In the genomic region with DNA sequence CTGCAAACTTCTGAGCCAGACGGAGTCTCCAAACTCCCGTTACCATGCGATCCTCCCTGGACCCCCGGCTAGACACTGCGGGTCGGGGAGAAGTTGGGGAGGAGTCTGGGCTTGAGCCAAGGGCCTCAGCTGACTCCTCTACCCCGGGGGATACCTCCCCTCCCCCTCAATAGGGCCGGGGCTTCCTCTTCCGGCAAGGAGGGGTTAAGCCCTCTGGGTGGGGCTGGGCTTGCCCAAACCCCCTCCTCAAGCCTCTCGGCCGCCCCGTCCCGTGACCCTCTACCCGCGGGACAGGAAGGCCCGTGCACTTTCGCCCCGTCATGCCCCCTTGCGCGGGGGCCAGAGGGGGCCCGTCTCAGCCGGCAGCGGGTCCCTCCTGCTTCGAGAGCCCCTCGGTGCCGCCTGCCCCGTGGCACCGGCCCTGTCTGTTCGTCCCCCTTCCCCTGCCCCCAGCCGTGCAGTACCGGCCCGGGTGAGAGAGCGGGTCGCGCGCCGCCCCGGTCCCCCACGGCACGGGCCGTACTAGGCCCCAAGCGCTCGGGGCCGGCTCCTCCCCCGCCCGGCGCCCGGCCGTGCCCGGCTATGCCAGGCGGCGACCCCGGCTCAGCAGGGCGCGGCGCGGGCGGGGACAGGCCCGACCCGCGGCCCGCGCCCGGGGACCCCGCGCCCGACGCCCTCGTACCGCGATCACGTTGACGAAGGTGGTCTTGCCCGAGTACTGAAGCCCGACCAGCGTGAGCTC, we compare ENCODE assay signal across 9 cellular contexts. TPM values are rescaled to one million over a fixed set of nuclear protein-coding genes. Genes with fewer than 3 reads are reported as not detected.
A peak's percentile ranks its signal among the peaks of the same experiment; 100 is the strongest.
DNase-seq lines count a peak whose midpoint lies in the region; ATAC-seq and TF ChIP-seq lines count a peak whose summit lies in the region.
"Had no signal": no experiment of that assay in that cellular context is flagged by ENCODE, and none has a peak within 500 bp of the region (broad histone marks: within the 10 kb centered on the region; RNA-seq: fewer than 3 reads in every experiment).

No MANE protein-coding gene starts in this region.

- WGBS in SK-N-SH (ENCODE audit: low lambda C conversion rate): 0% methylated on average over 10 of the region's 76 CpGs

- H3K36me3 Mint-ChIP-seq in memory B cell: no peaks in the 10 kb centered on the region

- TF ChIP-seq EP300 in SK-N-SH (IDR thresholded peaks at IDR 0.05; ENCODE audit: borderline replicate concordance in 1 of 2, low read depth in 1 of 2, low read length in 1 of 2): no peak

- H3K9ac ChIP-seq in SK-N-SH: peak overlapping the region; percentile 90

- H2AFZ ChIP-seq in SK-N-SH (ENCODE audit: low read depth): no peak overlapping the region; the same call in 1 of the 2 replicates

- H3K9me3 ChIP-seq in SK-N-SH (no peaks in the 10 kb centered on the region), tibial artery (no peaks in the 10 kb centered on the region)

- CTCF ChIA-PET in SK-N-SH (lab: Yijun Ruan, JAX): interaction anchor here (0.5 to 3.4 kb wide), 9 partner anchors 9 to 709 kb away, joined by 3 to 14 read pairs (median 4); partner anchors contain the start of genes ELF3 and GPR37L1

- H3K4me1 ChIP-seq in SK-N-SH (ENCODE audit: control insufficient read depth in 1 of 2, insufficient read depth in 2 of 2, low read depth in 1 of 2, low read length in 1 of 2): peaks cover 8 to 16% of the 10 kb centered on the region in 2 experiments; a peak in 2 of 4 replicates
- H3K4me1 ChIP-seq in tibial artery: peaks cover 0 to 41% (median 26%) of the 10 kb centered on the region in 4 donors

- H3K4me3 ChIP-seq in AG10803 (ENCODE audit: low read length) (peak overlapping the region; percentile 81), SK-N-SH (ENCODE audit: low read depth in 2 of 2, low read length in 1 of 2) (peak overlapping the region; percentile 87 to 93), tibial artery (peak overlapping the region; percentile 96)

- peak overlapping the region; percentile 89 for H3K4me3 Mint-ChIP-seq in memory B cell

- TF ChIP-seq RAD21 in SK-N-SH (IDR thresholded peaks at IDR 0.05; ENCODE audit: low read length): no peak

- no peaks in the 10 kb centered on the region for H3K9me2 ChIP-seq in SK-N-SH

- H3K4me2 ChIP-seq in SK-N-SH: peak overlapping the region; percentile 89

- ATAC-seq in HG03045 (IDR thresholded peaks at IDR 0.05; ENCODE audit: unreplicated experiment) (peak; percentile 38), memory B cell (ENCODE audit: low read depth) (peak; percentile 54)

- H3K27me3 Mint-ChIP-seq in memory B cell: no peaks in the 10 kb centered on the region

- POLR2A ChIA-PET in SK-N-SH (lab: Yijun Ruan, JAX): interaction anchor here (0.7 to 0.8 kb wide), 2 partner anchors 9 to 255 kb away, joined by 3 to 4 read pairs; partner anchors contain the start of gene SHISA4

- peaks cover 14% of the 10 kb centered on the region for H3K4me1 Mint-ChIP-seq in memory B cell

- peak overlapping the region; percentile 87 for H3K27ac Mint-ChIP-seq in memory B cell

- H3F3A ChIP-seq in SK-N-SH (replicated peaks; ENCODE audit: insufficient read depth): peaks cover under 1% of the 10 kb centered on the region

- H3K9me3 Mint-ChIP-seq in memory B cell: no peaks in the 10 kb centered on the region

- DNase-seq in AG10803 (ENCODE audit: low read depth) (no peak), SK-N-SH (peak; percentile 86), dermis blood vessel endothelial cell (peak; percentile 44), memory B cell (ENCODE audit: low spot score in 2 of 2) (peak in 1 of 2 donors; percentile 59), tibial artery (no peak), epidermal melanocyte (ENCODE audit: insufficient read length, low spot score) (no peak)

- peaks cover 48% of the 10 kb centered on the region for H4K20me1 ChIP-seq in SK-N-SH (ENCODE audit: insufficient read depth)

- peak overlapping the region; percentile 30 to 74; a peak in 2 of 4 replicates for H3K27ac ChIP-seq in SK-N-SH (ENCODE audit: low read depth in 2 of 2, low read length in 1 of 2)
- H3K27ac ChIP-seq in tibial artery: peak overlapping the region; percentile 92 to 93

- intact Hi-C loops in tibial artery (cut with DNase I; ENCODE audit: low total_unique reads): loop anchor here (10.0 kb wide), 1 partner anchor 259 kb away; the partner anchor contains the start of gene SHISA4

- peaks cover 60% of the 10 kb centered on the region for H3K79me2 ChIP-seq in SK-N-SH (ENCODE audit: insufficient read depth)

- H3K27me3 ChIP-seq in SK-N-SH (ENCODE audit: insufficient read depth) (no peaks in the 10 kb centered on the region), tibial artery (no peaks in the 10 kb centered on the region)

- no peaks in the 10 kb centered on the region for H3K36me3 ChIP-seq in SK-N-SH (replicated peaks in 1 of 2; ENCODE audit: control insufficient read depth in 1 of 2, insufficient read depth in 2 of 2, low read length in 1 of 2)
- H3K36me3 ChIP-seq in tibial artery: no peaks in the 10 kb centered on the region

- peak; percentile 38 for TF ChIP-seq POLR2A in GM18526 (IDR thresholded peaks at IDR 0.05; ENCODE audit: extremely low read depth, insufficient read length)

- TF ChIP-seq CTCF in AG10803 (conservative IDR thresholded peaks at IDR 0.05; ENCODE audit: low read length): no peak
- no peak for TF ChIP-seq CTCF in SK-N-SH (IDR thresholded peaks at IDR 0.05)
- TF ChIP-seq CTCF in tibial artery (IDR thresholded peaks at IDR 0.05): no peak

TF ChIP-seq in SK-N-SH, 30 proteins besides CTCF, POLR2A, EP300 and RAD21:
- peak; percentile 46; the same call in 1 of the 2 replicates for TF ChIP-seq GABPA (IDR thresholded peaks at IDR 0.05; ENCODE audit: low read depth)
- TF ChIP-seq CHD2 (IDR thresholded peaks at IDR 0.05; ENCODE audit: low read length, partially characterized antibody): peak; percentile 26
- TF ChIP-seq, protein P1, sequence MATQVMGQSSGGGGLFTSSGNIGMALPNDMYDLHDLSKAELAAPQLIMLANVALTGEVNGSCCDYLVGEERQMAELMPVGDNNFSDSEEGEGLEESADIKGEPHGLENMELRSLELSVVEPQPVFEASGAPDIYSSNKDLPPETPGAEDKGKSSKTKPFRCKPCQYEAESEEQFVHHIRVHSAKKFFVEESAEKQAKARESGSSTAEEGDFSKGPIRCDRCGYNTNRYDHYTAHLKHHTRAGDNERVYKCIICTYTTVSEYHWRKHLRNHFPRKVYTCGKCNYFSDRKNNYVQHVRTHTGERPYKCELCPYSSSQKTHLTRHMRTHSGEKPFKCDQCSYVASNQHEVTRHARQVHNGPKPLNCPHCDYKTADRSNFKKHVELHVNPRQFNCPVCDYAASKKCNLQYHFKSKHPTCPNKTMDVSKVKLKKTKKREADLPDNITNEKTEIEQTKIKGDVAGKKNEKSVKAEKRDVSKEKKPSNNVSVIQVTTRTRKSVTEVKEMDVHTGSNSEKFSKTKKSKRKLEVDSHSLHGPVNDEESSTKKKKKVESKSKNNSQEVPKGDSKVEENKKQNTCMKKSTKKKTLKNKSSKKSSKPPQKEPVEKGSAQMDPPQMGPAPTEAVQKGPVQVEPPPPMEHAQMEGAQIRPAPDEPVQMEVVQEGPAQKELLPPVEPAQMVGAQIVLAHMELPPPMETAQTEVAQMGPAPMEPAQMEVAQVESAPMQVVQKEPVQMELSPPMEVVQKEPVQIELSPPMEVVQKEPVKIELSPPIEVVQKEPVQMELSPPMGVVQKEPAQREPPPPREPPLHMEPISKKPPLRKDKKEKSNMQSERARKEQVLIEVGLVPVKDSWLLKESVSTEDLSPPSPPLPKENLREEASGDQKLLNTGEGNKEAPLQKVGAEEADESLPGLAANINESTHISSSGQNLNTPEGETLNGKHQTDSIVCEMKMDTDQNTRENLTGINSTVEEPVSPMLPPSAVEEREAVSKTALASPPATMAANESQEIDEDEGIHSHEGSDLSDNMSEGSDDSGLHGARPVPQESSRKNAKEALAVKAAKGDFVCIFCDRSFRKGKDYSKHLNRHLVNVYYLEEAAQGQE (IDR thresholded peaks at IDR 0.05; ENCODE audit: low read depth, low read length): no peak

RNA-seq across cellular contexts. Expression of gene ARL8A, which starts 0.6 kb away (rescaled TPM):
- 62.0 and 66.9 TPM in 2 replicates for polyA plus RNA-seq in SK-N-SH (2012; rRNA removed)
- 47.7 and 57.8 TPM in 2 replicates for polyA plus RNA-seq in SK-N-SH (2012; cell fraction: cytosol; rRNA removed)
- 77.1 and 78.7 TPM in 2 replicates for polyA plus RNA-seq in SK-N-SH (2012; cell fraction: nucleus; rRNA removed)
- 32.7 and 40.5 TPM in 2 replicates for total RNA-seq in dermis blood vessel endothelial cell

RNA-seq across cellular contexts. Expression of gene PTPN7, which starts 16.5 kb away (rescaled TPM):
- not detected in 2 replicates for polyA plus RNA-seq in SK-N-SH (2012; rRNA removed)
- polyA plus RNA-seq in SK-N-SH (2012; cell fraction: cytosol; rRNA removed): 0.01 TPM in 1 of 2 replicates, not detected in the other
- polyA plus RNA-seq in SK-N-SH (2012; cell fraction: nucleus; rRNA removed): not detected in 2 replicates
- total RNA-seq in dermis blood vessel endothelial cell: 0.09 and 0.68 TPM in 2 replicates
- total RNA-seq: RPMI7951 had no signal

RNA-seq across cellular contexts. Expression of gene GPR37L1, which starts 21.2 kb away (rescaled TPM):
- polyA plus RNA-seq in SK-N-SH (2012; rRNA removed): not detected in 2 replicates
- not detected in 2 replicates for polyA plus RNA-seq in SK-N-SH (2012; cell fraction: cytosol; rRNA removed)
- polyA plus RNA-seq in SK-N-SH (2012; cell fraction: nucleus; rRNA removed): 0.02 TPM in 1 of 2 replicates, not detected in the other
- under 0.01 TPM in 1 of 2 replicates, not detected in the other for total RNA-seq in dermis blood vessel endothelial cell
- total RNA-seq: RPMI7951 had no signal

RNA-seq across cellular contexts. Expression of gene LGR6, which starts 49.7 kb away (rescaled TPM):
- 0.03 TPM in 1 of 2 replicates, not detected in the other for polyA plus RNA-seq in SK-N-SH (2012; rRNA removed)
- polyA plus RNA-seq in SK-N-SH (2012; cell fraction: cytosol; rRNA removed): 0.03 TPM in 1 of 2 replicates, not detected in the other
- 0.06 TPM in 1 of 2 replicates, not detected in the other for polyA plus RNA-seq in SK-N-SH (2012; cell fraction: nucleus; rRNA removed)
- not detected in 2 replicates for total RNA-seq in dermis blood vessel endothelial cell

Comparison
In these comparisons a context has a peak if more than half of its experiments do, and no peak if none do; other contexts are left out.
1. DNase-seq: peak in SK-N-SH (single experiment) and dermis blood vessel endothelial cell (single experiment); none in AG10803 (single experiment), tibial artery (0 of 2) and epidermal melanocyte (single experiment).
2. Peak in every context shown above with its lines, with median percentiles within 50 percentile points of each other: H3K4me3 ChIP-seq.